8 cellular contexts compared by ENCODE assay signal in the genomic region with DNA sequence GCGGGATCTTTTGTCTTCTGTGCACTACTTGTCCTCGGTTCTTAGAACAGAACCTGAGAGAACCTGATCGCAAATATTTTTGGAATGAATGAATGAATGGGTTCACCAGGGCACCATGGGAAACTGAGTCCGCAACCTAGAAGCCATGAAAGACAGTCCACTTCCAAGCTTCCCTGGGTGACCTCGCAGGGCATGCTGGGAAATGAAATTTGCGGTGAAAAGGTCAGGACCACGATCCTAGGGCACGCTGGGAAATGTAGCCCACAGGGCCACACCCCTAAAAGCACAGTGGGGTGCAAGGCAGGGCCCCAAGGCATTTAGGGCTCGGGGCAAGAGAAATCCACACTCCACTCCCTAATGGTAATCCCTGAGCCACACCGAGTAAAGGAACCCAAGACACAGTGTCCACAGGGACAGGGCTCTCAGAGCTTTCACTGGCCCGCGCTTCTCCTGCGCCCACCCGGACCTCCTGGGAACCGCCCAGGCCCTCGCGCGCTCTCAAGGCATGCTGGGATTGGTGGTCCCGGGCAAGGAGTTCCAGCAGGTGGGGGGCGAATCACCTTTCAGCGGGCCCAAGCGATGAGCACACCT. TPM values are rescaled to one million over a fixed set of nuclear protein-coding genes. Genes with fewer than 3 reads are reported as not detected.
DNase-seq lines count a peak whose midpoint lies in the region; ATAC-seq and TF ChIP-seq lines count a peak whose summit lies in the region.

No MANE protein-coding gene starts in this region.

- ATAC-seq in HG02852 (IDR thresholded peaks at IDR 0.05; ENCODE audit: unreplicated experiment) (no peak), HG03469 (IDR thresholded peaks at IDR 0.05; ENCODE audit: unreplicated experiment) (no peak), HG02623 (IDR thresholded peaks at IDR 0.05; ENCODE audit: unreplicated experiment) (no peak)

- no peak for TF ChIP-seq CTCF in fibroblast of villous mesenchyme (IDR thresholded peaks at IDR 0.05; ENCODE audit: insufficient read depth, low read depth, low read length)
- no peak for TF ChIP-seq CTCF in neural crest cell (conservative IDR thresholded peaks at IDR 0.05)

- no peaks in the 10 kb centered on the region for H3K9me3 Mint-ChIP-seq in neural crest cell

- H3K27ac Mint-ChIP-seq in neural crest cell (ENCODE audit: unreplicated experiment), result peak overlapping the region; percentile 99

- H3K4me3 ChIP-seq in fibroblast of villous mesenchyme (ENCODE audit: low read depth, low read length), result peak overlapping the region; percentile 74

- peak overlapping the region; percentile 98 for H3K4me3 Mint-ChIP-seq in neural crest cell

- H3K27me3 Mint-ChIP-seq in neural crest cell (ENCODE audit: low read depth), result peaks cover 32% of the 10 kb centered on the region

- DNase-seq in activated effector memory CD4-positive, alpha-beta T cell treated with anti-CD3 and anti-CD28 coated beads, Interleukin-2, amount 50 U/mL, for 16 hours, result peak; percentile 68
- no peak for DNase-seq in activated effector memory CD4-positive, alpha-beta T cell treated with Interleukin-2 at 50 U/mL for 16 hours
- DNase-seq in activated CD4-positive, alpha-beta T cell treated with anti-CD3 and anti-CD28 coated beads, Interleukin-2, amount 50 U/mL, for 48 hours, result peak; percentile 54 to 59
- no peak for DNase-seq in fibroblast of villous mesenchyme (ENCODE audit: low read depth)
- DNase-seq in neural crest cell (ENCODE audit: low read depth, low spot score), result peak; percentile 34

- H3K36me3 Mint-ChIP-seq in neural crest cell (ENCODE audit: low read depth), result no peaks in the 10 kb centered on the region

- peaks cover 42% of the 10 kb centered on the region for H3K4me1 Mint-ChIP-seq in neural crest cell

RNA-seq across cellular contexts. Expression of gene PPP1R12C, which starts 1.1 kb away (rescaled TPM):
- total RNA-seq in fibroblast of villous mesenchyme, result 49.7 and 69.9 TPM in 2 replicates
- total RNA-seq in neural crest cell, result 107 and 108 TPM in 2 replicates

RNA-seq across cellular contexts. Expression of gene TNNT1, which starts 30.5 kb away (rescaled TPM):
- total RNA-seq in fibroblast of villous mesenchyme, result under 0.01 and 0.64 TPM in 2 replicates
- total RNA-seq in neural crest cell, result 1.1 TPM in 1 of 2 replicates, not detected in the other

RNA-seq across cellular contexts. Expression of gene TNNI3, which starts 39.0 kb away (rescaled TPM):
- total RNA-seq in fibroblast of villous mesenchyme (not detected in 2 replicates), neural crest cell (5.4 and 6.5 TPM in 2 replicates)

RNA-seq across cellular contexts. Expression of gene EPS8L1, which starts 42.8 kb away (rescaled TPM):
- total RNA-seq in fibroblast of villous mesenchyme (1.3 and 2.2 TPM in 2 replicates), neural crest cell (22.4 TPM in 2 replicates)

RNA-seq across cellular contexts. Expression of gene DNAAF3, which starts 47.9 kb away (rescaled TPM):
- under 0.01 TPM in 1 of 2 replicates, not detected in the other for total RNA-seq in fibroblast of villous mesenchyme
- 9.5 and 10.4 TPM in 2 replicates for total RNA-seq in neural crest cell

Comparison
In these comparisons a context has a peak if more than half of its experiments do, and no peak if none do; other contexts are left out.
1. DNase-seq: peak in activated effector memory CD4-positive, alpha-beta T cell treated with anti-CD3 and anti-CD28 coated beads, Interleukin-2, amount 50 U/mL, for 16 hours (single experiment), activated CD4-positive, alpha-beta T cell treated with anti-CD3 and anti-CD28 coated beads, Interleukin-2, amount 50 U/mL, for 48 hours (2 of 2) and neural crest cell (single experiment); none in activated effector memory CD4-positive, alpha-beta T cell treated with Interleukin-2 at 50 U/mL for 16 hours (single experiment) and fibroblast of villous mesenchyme (single experiment).